Comparison of ENCODE assay signal across 21 cellular contexts in the genomic region with DNA sequence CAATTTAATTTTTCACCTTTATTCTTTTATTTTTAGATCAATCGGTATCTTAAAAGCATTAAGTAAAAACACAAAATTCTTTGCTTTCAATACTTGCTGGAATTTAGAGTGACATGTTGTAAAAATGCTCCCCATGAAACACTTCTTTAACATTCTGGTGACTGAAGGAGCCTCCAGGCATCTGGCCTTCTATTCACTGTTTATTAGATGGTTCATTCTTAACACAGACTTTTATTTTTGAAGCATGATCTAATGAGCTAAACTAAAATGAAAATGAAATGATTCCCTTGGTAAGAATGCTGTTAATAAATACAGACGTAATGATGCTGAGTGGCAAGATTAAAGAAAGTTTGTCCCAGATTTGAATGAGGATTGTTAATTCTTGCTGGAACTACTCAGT.
"Had no signal": no experiment of that assay in that cellular context is flagged by ENCODE, and none has a peak within 500 bp of the region (broad histone marks: within the 10 kb centered on the region; RNA-seq: fewer than 3 reads in every experiment).

No MANE protein-coding gene starts in this region.

- H3K79me2 ChIP-seq: parathyroid adenoma had no signal

- H2AFZ ChIP-seq: parathyroid adenoma had no signal

- H3K4me3 ChIP-seq: colonic mucosa, left lung, lower lobe of right lung, prostate gland, right lobe of liver, suprapubic skin, tibial artery, upper lobe of left lung, uterus had no signal

- DNase-seq: colonic mucosa; effector CD4-positive, alpha-beta T cell; endodermal cell; foreskin fibroblast; immature natural killer cell; left lung; lower lobe of right lung; mesenchymal stem cell; midbrain; right lobe of liver; stimulated activated CD4-positive, alpha-beta T cell treated with anti-CD3 and anti-CD28 coated beads, Interleukin-4, amount 100 ng/mL, for 1 hour; stimulated activated CD8-positive, alpha-beta memory T cell treated with anti-CD3 and anti-CD28 coated beads, Interleukin-4, amount 100 ng/mL, for 48 hours; stimulated activated naive CD8-positive, alpha-beta T cell treated with anti-CD3 and anti-CD28 coated beads, Interleukin-15, Interleukin-2, amounts not matched to agents 100 U/mL and 50 U/mL, for 24 hours; tibial artery; upper lobe of left lung; uterus had no signal

- H3K9ac ChIP-seq: parathyroid adenoma had no signal

- H3K4me1 ChIP-seq: colonic mucosa, left lung, lower lobe of right lung, parathyroid adenoma, prostate gland, right lobe of liver, suprapubic skin, upper lobe of left lung, uterus had no signal

- H3K27me3 ChIP-seq: colonic mucosa, left lung, right lobe of liver, suprapubic skin, tibial artery, upper lobe of left lung, uterus had no signal

- H3K9me3 ChIP-seq: colonic mucosa, left lung, lower lobe of right lung, prostate gland, right lobe of liver, suprapubic skin, tibial artery, upper lobe of left lung, uterus had no signal

- H3K36me3 ChIP-seq: colonic mucosa, left lung, lower lobe of right lung, prostate gland, right lobe of liver, suprapubic skin, tibial artery, upper lobe of left lung, uterus had no signal

- H3K27ac ChIP-seq: colonic mucosa, left lung, lower lobe of right lung, parathyroid adenoma, prostate gland, right lobe of liver, suprapubic skin, tibial artery, upper lobe of left lung, uterus had no signal

- ATAC-seq: left lung; lower lobe of right lung; natural killer cell treated with Interleukin-12 subunit alpha and Interleukin-12 subunit beta and Interleukin-15 and Interleukin-18, amount 100 ng/mL, for 72 hours; right lobe of liver; stimulated activated effector memory CD8-positive, alpha-beta T cell treated with anti-CD3 and anti-CD28 coated beads, Interleukin-12 subunit alpha, Interleukin-12 subunit beta, amount 100 ng/mL, for 72 hours; stimulated activated naive CD8-positive, alpha-beta T cell treated with anti-CD3 and anti-CD28 coated beads, Interleukin-15, Interleukin-2, amounts not matched to agents 100 U/mL and 50 U/mL, for 24 hours had no signal
